In the genomic region with DNA sequence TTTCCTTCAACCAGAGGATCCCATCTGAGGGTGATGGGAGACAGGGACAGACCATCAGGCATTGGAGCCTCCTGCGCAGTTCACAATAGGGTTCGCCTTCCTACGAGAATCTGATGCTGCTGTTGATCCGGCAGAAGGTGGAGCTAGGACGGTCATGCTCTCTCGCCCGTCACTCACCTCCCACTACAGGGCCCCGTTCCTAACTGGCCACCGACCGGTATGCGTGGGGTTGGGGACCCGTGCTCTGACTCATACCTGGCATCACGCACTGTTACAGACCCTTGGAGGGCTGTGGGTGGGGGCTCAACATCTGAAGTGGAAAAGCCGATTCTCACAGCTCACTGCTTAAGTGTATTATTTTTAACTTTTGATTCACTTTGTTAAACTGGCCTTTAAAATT, we compare ENCODE assay signal across 24 cellular contexts.
DNase-seq lines count a peak whose midpoint lies in the region; ATAC-seq, FAIRE-seq and TF ChIP-seq lines count a peak whose summit lies in the region.
"Had no signal": no experiment of that assay in that cellular context is flagged by ENCODE, and none has a peak within 500 bp of the region (broad histone marks: within the 10 kb centered on the region; RNA-seq: fewer than 3 reads in every experiment).

No MANE protein-coding gene starts in this region.

- H3K9ac ChIP-seq in kidney (ENCODE audit: low read length in 2 of 2): no peak overlapping the region

- H3K27ac ChIP-seq in HEK293 (ENCODE audit: extremely low read depth, low read depth, low read length) (no peak overlapping the region), kidney (ENCODE audit: low read depth in 2 of 2, low read length in 2 of 2) (no peak overlapping the region), thyroid gland (peak overlapping the region in 1 of 3 donors; percentile 44), foreskin keratinocyte (no peak overlapping the region)
- H3K27ac ChIP-seq: 22Rv1, PC-9 had no signal

- CTCF ChIA-PET in HEK293 (lab: Yijun Ruan, JAX): interaction anchor here (1.1 kb wide), 1 partner anchor 276 kb away, joined by 3 read pairs; no protein-coding TSS in a partner anchor

- no peak for TF ChIP-seq CTCF in HEK293 (tag by site-specific recombination; IDR thresholded peaks at IDR 0.05)
- no peak for TF ChIP-seq CTCF in kidney (IDR thresholded peaks at IDR 0.05; ENCODE audit: borderline replicate concordance, extremely low read depth, insufficient read depth)
- TF ChIP-seq CTCF in thyroid gland (IDR thresholded peaks at IDR 0.05): no peak
- no peak for TF ChIP-seq CTCF in foreskin keratinocyte (conservative IDR thresholded peaks at IDR 0.05)

- no peak for TF ChIP-seq POLR2A in thyroid gland (IDR thresholded peaks at IDR 0.05)

- ATAC-seq in foreskin keratinocyte (no peak), GM21737 (IDR thresholded peaks at IDR 0.05; ENCODE audit: unreplicated experiment) (no peak)
- ATAC-seq: CD8-positive, alpha-beta T cell; SK-N-SH treated with all-trans-retinoic acid at 6 μM for 48 hours had no signal

- H3K4me1 ChIP-seq in HEK293 (ENCODE audit: control insufficient read depth, insufficient read depth, low read length): no peaks in the 10 kb centered on the region
- H3K4me1 ChIP-seq in kidney (ENCODE audit: control insufficient read depth in 1 of 2, insufficient read depth in 1 of 2, low read depth in 1 of 2, low read length in 2 of 2): no peaks in the 10 kb centered on the region
- H3K4me1 ChIP-seq in thyroid gland: peaks cover 9 to 20% of the 10 kb centered on the region in 2 donors
- no peaks in the 10 kb centered on the region for H3K4me1 ChIP-seq in foreskin keratinocyte

- DNase-seq in NCI-H510A treated with DMSO at 0.1 percent for 48 hours (lab: John Stamatoyannopoulos, UW) (peak; percentile 40), NCI-H510A (lab: John Stamatoyannopoulos, UW) (no peak), kidney (peak; percentile 50), thyroid gland (peak; percentile 51 to 56), foreskin keratinocyte (no peak), middle frontal gyrus (ENCODE audit: extremely low spot score, low spot score) (no peak)
- DNase-seq: C1 segment of cervical spinal cord, Calu3, DMS153, GDM1, HFFc6, MV-4-11, NCI-H1105 treated with DMSO at 0.1 percent for 48 hours, NCI-H2029 treated with DMSO at 0.1 percent for 48 hours, NCI-H446 treated with DMSO at 0.1 percent for 48 hours, NCI-H748 treated with DMSO at 0.1 percent for 48 hours, PC-9, SIG-M5 had no signal

- 24% methylated on average over 14 of the region's 14 CpGs for WGBS in thyroid gland, 2 donors

- intact Hi-C loops in kidney (cut with DNase I) (no loop called here), thyroid gland (cut with DNase I) (no loop called here)

- no peak for FAIRE-seq in kidney (lab: Jason Lieb, UNC)
- FAIRE-seq: GM18507 had no signal

- H3K9me3 ChIP-seq in HEK293 (ENCODE audit: control insufficient read depth, insufficient read depth, low read depth, low read length): no peaks in the 10 kb centered on the region
- H3K9me3 ChIP-seq in kidney (ENCODE audit: control insufficient read depth in 1 of 2, low read length in 2 of 2): peaks cover 0 to 3% of the 10 kb centered on the region in 2 donors
- no peaks in the 10 kb centered on the region for H3K9me3 ChIP-seq in thyroid gland

- POLR2A ChIA-PET in HEK293 (lab: Yijun Ruan, JAX): no interaction called here

- H3K27me3 ChIP-seq in thyroid gland (no peaks in the 10 kb centered on the region), foreskin keratinocyte (no peaks in the 10 kb centered on the region)

- H3K36me3 ChIP-seq in HEK293 (ENCODE audit: control insufficient read depth in 2 of 2, insufficient read depth in 1 of 2, low read length in 2 of 2): no peaks in the 10 kb centered on the region
- H3K36me3 ChIP-seq in kidney (ENCODE audit: control insufficient read depth in 1 of 2, insufficient read depth in 2 of 2, low read length in 2 of 2): no peaks in the 10 kb centered on the region
- H3K36me3 ChIP-seq in thyroid gland: no peaks in the 10 kb centered on the region

- H3K4me3 ChIP-seq in HEK293 (ENCODE audit: low read depth, low read length) (no peak overlapping the region), kidney (ENCODE audit: low read length in 2 of 2) (no peak overlapping the region), thyroid gland (replicated peaks in 1 of 3) (no peak overlapping the region)
- H3K4me3 ChIP-seq: PC-9 had no signal

TF ChIP-seq in HEK293, 187 proteins besides CTCF, POLR2A, EP300 and RAD21:
- peak; percentile 80 for TF ChIP-seq EGR2 (tag by site-specific recombination; IDR thresholded peaks at IDR 0.05; ENCODE audit: low read depth)
- no peak for TF ChIP-seq ZNF274 (IDR thresholded peaks at IDR 0.05; ENCODE audit: low read length)
- TF ChIP-seq ZNF274 (tag by site-specific recombination; IDR thresholded peaks at IDR 0.05; ENCODE audit: borderline replicate concordance): no peak
- TF ChIP-seq ZFHX2 (tag by site-specific recombination; conservative IDR thresholded peaks at IDR 0.05): peak; percentile 77
- no peak for TF ChIP-seq ZNF366 (tag by site-specific recombination; conservative IDR thresholded peaks at IDR 0.05)
- no peak for TF ChIP-seq MZF1 (tag by site-specific recombination; IDR thresholded peaks at IDR 0.05; ENCODE audit: borderline replicate concordance)
- no peak for TF ChIP-seq ZNF311 (tag by site-specific recombination; IDR thresholded peaks at IDR 0.05; ENCODE audit: borderline replicate concordance)
- no peak for TF ChIP-seq IKZF3 (tag by site-specific recombination; IDR thresholded peaks at IDR 0.05)
- no peak for TF ChIP-seq ZNF132 (tag by site-specific recombination; IDR thresholded peaks at IDR 0.05; ENCODE audit: borderline replicate concordance)

Comparison
In these comparisons a context has a peak if more than half of its experiments do, and no peak if none do; other contexts are left out.
1. DNase-seq: peak in NCI-H510A treated with DMSO at 0.1 percent for 48 hours (single experiment), kidney (single experiment) and thyroid gland (2 of 2); none in NCI-H510A (single experiment), foreskin keratinocyte (0 of 2) and middle frontal gyrus (single experiment).